ENCODE assay signal across 15 cellular contexts in the genomic region with DNA sequence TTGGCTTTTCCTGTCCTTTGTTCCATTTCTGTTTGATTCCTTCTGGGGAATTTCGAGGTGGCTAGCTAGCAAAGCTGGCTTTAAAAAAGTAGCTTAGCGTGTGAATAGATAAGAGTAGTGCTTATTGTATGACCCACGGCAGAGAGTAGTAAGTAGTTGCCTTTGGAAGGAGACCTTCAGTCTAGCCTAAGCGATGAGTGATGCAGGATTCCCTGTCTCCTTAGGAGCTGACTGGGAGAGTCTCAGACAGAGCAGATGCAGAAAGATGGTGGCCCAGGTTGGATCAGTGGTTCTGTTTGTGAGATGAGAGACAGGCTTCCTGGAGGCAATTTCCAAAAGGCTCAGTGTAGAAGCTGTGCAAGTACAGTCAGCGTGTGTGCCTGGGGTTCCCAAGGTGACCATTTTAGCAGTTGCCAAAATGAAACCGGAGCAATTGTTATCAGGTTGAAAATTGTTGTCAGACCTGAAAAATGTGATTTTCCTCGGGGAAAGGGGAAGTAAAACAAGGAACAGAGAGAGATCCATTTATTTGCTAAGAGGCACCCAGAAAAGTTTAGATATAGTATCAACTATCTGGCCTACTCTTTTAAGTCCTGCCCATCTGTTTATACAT. TPM values are rescaled to one million over a fixed set of nuclear protein-coding genes. Genes with fewer than 3 reads are reported as not detected.
DNase-seq lines count a peak whose midpoint lies in the region; ATAC-seq, FAIRE-seq and TF ChIP-seq lines count a peak whose summit lies in the region.
"Had no signal": no experiment of that assay in that cellular context is flagged by ENCODE, and none has a peak within 500 bp of the region (broad histone marks: within the 10 kb centered on the region; RNA-seq: fewer than 3 reads in every experiment).

No MANE protein-coding gene starts in this region.

- H3K27ac ChIP-seq in mesodermal cell (ENCODE audit: low read depth, low read length, severe bottlenecking), result peak overlapping the region; percentile 91
- H3K27ac ChIP-seq: SJSA1 had no signal

- intact Hi-C loops in posterior cingulate gyrus (cut with DNase I), result no loop called here

- H3K9me3 Mint-ChIP-seq in T-cell, result no peaks in the 10 kb centered on the region

- peaks cover 0 to 4% of the 10 kb centered on the region in 2 donors for H3K27me3 Mint-ChIP-seq in T-cell

- H3K27ac Mint-ChIP-seq in T-cell, result peak overlapping the region; percentile 84 to 91

- H3K4me3 ChIP-seq in mesodermal cell (ENCODE audit: extremely low read depth, insufficient read depth, low read length, poor library complexity, severe bottlenecking), result no peak overlapping the region
- H3K4me3 ChIP-seq: SJSA1 had no signal

- WGBS in mesodermal cell (ENCODE audit: insufficient coverage in 2 of 2), 2 experiments, result 91 to 97% methylated on average over 4 to 6 of the region's 7 CpGs

- POLR2A ChIA-PET in T-cell (lab: Charles Lee), result no interaction called here

- FAIRE-seq in GM12891 (lab: Jason Lieb, UNC), result peak; percentile 55
- FAIRE-seq: endothelial cell of umbilical vein had no signal

- CTCF ChIA-PET in T-cell (lab: Charles Lee), result no interaction called here

- no peaks in the 10 kb centered on the region for H3K36me3 ChIP-seq in mesodermal cell (ENCODE audit: control insufficient read depth, insufficient read depth, low read length)
- H3K36me3 ChIP-seq: SJSA1 had no signal

- H3K4me1 ChIP-seq in mesodermal cell (ENCODE audit: control insufficient read depth, insufficient read depth, low read length, poor library complexity, severe bottlenecking), result peaks cover 14% of the 10 kb centered on the region
- H3K4me1 ChIP-seq: SJSA1 had no signal

- no peak for TF ChIP-seq POLR2A in GM12891 (IDR thresholded peaks at IDR 0.05; ENCODE audit: low read depth, low read length)

- no peaks in the 10 kb centered on the region for H3K9me3 ChIP-seq in mesodermal cell (ENCODE audit: control insufficient read depth, low read length)
- H3K9me3 ChIP-seq: SJSA1 had no signal

- H3K4me3 Mint-ChIP-seq in T-cell, result no peak overlapping the region

- H3K36me3 Mint-ChIP-seq in T-cell, result no peaks in the 10 kb centered on the region

- peaks cover 6 to 29% (median 17%) of the 10 kb centered on the region in 3 donors for H3K4me1 Mint-ChIP-seq in T-cell

- DNase-seq in GM12891 (ENCODE audit: insufficient read length, low spot score), result no peak
- DNase-seq in T-cell, result no peak
- no peak for DNase-seq in activated CD4-positive, CD25-positive, alpha-beta regulatory T cell treated with anti-CD3 and anti-CD28 coated beads, Interleukin-2, amount 50 U/mL, for 72 hours
- DNase-seq in posterior cingulate gyrus, result no peak
- DNase-seq in NCI-H2029 treated with DMSO at 0.1 percent for 48 hours (lab: John Stamatoyannopoulos, UW), result no peak
- DNase-seq: activated CD4-positive, alpha-beta T cell treated with anti-CD3 and anti-CD28 coated beads for 4 hours; activated effector memory CD4-positive, alpha-beta T cell treated with Interleukin-2 at 50 U/mL for 16 hours; hippocampal formation; mammary epithelial cell; substantia nigra had no signal

- peak; percentile 39 for ATAC-seq in GM21723 (IDR thresholded peaks at IDR 0.05; ENCODE audit: unreplicated experiment)
- ATAC-seq in T-cell (replicated peaks in 1 of 4), result no peak

TF ChIP-seq in GM12891, 5 proteins besides CTCF, POLR2A, EP300 and RAD21:
- TF ChIP-seq POU2F2 (IDR thresholded peaks at IDR 0.05; ENCODE audit: low read depth, low read length) (no peak), SPI1 (IDR thresholded peaks at IDR 0.05; ENCODE audit: low read depth, low read length) (peak; percentile 40; the same call in 1 of the 2 replicates), PAX5 (IDR thresholded peaks at IDR 0.05; ENCODE audit: insufficient read depth, low read length, severe bottlenecking) (no peak), TAF1 (IDR thresholded peaks at IDR 0.05; ENCODE audit: low read depth, low read length) (no peak), POLR2AphosphoS5 (IDR thresholded peaks at IDR 0.05; ENCODE audit: low read depth, low read length) (no peak)

RNA-seq across cellular contexts. Expression of a gene that starts 0.7 kb away (rescaled TPM):
- polyA plus RNA-seq in GM12891 (2012; ENCODE audit: low read depth, missing spikeins), result 0.09 TPM
- 1 to 10 TPM in 2 of 5 donors, under 1 TPM in 3; 0.43 to 5.0 (median 0.73) TPM for total RNA-seq in T-cell
- 0.44 TPM for polyA plus RNA-seq in mesodermal cell (2013, experiment 1 of 2)
- 0.15 TPM for polyA plus RNA-seq in mesodermal cell (2013, experiment 2 of 2)
- total RNA-seq: bronchial epithelial cell, endothelial cell of umbilical vein, mammary epithelial cell, SJSA1 had no signal
- polyA plus RNA-seq: endothelial cell of umbilical vein, mammary epithelial cell had no signal

RNA-seq across cellular contexts. Expression of a gene that starts 15.9 kb away (rescaled TPM):
- polyA plus RNA-seq in GM12891 (2012; ENCODE audit: low read depth, missing spikeins), result 16.2 TPM
- total RNA-seq in T-cell, result 10 to 100 TPM; 28.6 to 38.9 (median 37.5) TPM
- polyA plus RNA-seq in mesodermal cell (2013, experiment 1 of 2), result 21.6 TPM
- polyA plus RNA-seq in mesodermal cell (2013, experiment 2 of 2), result 28.7 TPM
